Comparison of ENCODE assay signal across 1 cellular context in genomic region chr22:23182289-23183106, GRCh38.
TF ChIP-seq lines count a peak whose summit lies in the region.

No MANE protein-coding gene starts in this region.

TF ChIP-seq in HEK293, 187 proteins besides CTCF, POLR2A, EP300 and RAD21 (continued from another document and continues in another):
- TF ChIP-seq ZNF274 (IDR thresholded peaks at IDR 0.05; ENCODE audit: low read length) (no peak), ZNF274 (tag by site-specific recombination; IDR thresholded peaks at IDR 0.05; ENCODE audit: borderline replicate concordance) (0 out of 2 replicates have a peak, but pooled peaks have one; percentile 0), IKZF3 (tag by site-specific recombination; IDR thresholded peaks at IDR 0.05) (peak; percentile 87), ZNF639 (tag by site-specific recombination; IDR thresholded peaks at IDR 0.05) (peak; percentile 44; the same call in 1 of the 2 replicates), YY2 (tag by site-specific recombination; IDR thresholded peaks at IDR 0.05) (no peak), ZNF140 (tag by site-specific recombination; IDR thresholded peaks at IDR 0.05) (no peak), PRDM4 (tag by site-specific recombination; IDR thresholded peaks at IDR 0.05) (peak; percentile 30; the same call in 1 of the 2 replicates), ZNF514 (tag by site-specific recombination; IDR thresholded peaks at IDR 0.05) (no peak), ZNF544 (tag by site-specific recombination; IDR thresholded peaks at IDR 0.05) (no peak), ZNF37A (tag by site-specific recombination; IDR thresholded peaks at IDR 0.05) (no peak), ZNF202 (tag by site-specific recombination; IDR thresholded peaks at IDR 0.05; ENCODE audit: borderline replicate concordance) (no peak), ZNF707 (tag by site-specific recombination; IDR thresholded peaks at IDR 0.05) (no peak), ZSCAN4 (tag by site-specific recombination; IDR thresholded peaks at IDR 0.05) (no peak), TRIM28 (IDR thresholded peaks at IDR 0.05; ENCODE audit: borderline replicate concordance, low read length) (no peak), ZNF449 (tag by site-specific recombination; IDR thresholded peaks at IDR 0.05) (0 out of 2 replicates have a peak, but pooled peaks have one; percentile 49), ZSCAN23 (tag by site-specific recombination; IDR thresholded peaks at IDR 0.05) (no peak), YY1 (tag by site-specific recombination; IDR thresholded peaks at IDR 0.05) (no peak), ZNF548 (tag by site-specific recombination; IDR thresholded peaks at IDR 0.05) (no peak), HIC1 (tag by site-specific recombination; IDR thresholded peaks at IDR 0.05) (peak; percentile 74), ZNF174 (tag by site-specific recombination; IDR thresholded peaks at IDR 0.05) (no peak), ZNF366 (tag by site-specific recombination; conservative IDR thresholded peaks at IDR 0.05) (peak; percentile 85), ZSCAN30 (tag by site-specific recombination; IDR thresholded peaks at IDR 0.05) (peak; percentile 74), OVOL3 (tag by site-specific recombination; IDR thresholded peaks at IDR 0.05) (no peak), ZNF266 (tag by site-specific recombination; IDR thresholded peaks at IDR 0.05; ENCODE audit: low read depth) (no peak), SCRT2 (tag by site-specific recombination; IDR thresholded peaks at IDR 0.05) (no peak), ZFP37 (tag by site-specific recombination; IDR thresholded peaks at IDR 0.05) (no peak), ZBTB7A (tag by site-specific recombination; IDR thresholded peaks at IDR 0.05; ENCODE audit: low read depth) (no peak), ZNF19 (tag by site-specific recombination; IDR thresholded peaks at IDR 0.05; ENCODE audit: low read depth) (no peak), SALL2 (tag by site-specific recombination; IDR thresholded peaks at IDR 0.05; ENCODE audit: borderline replicate concordance) (no peak), ZNF677 (tag by site-specific recombination; IDR thresholded peaks at IDR 0.05) (no peak), ZNF324 (tag by site-specific recombination; IDR thresholded peaks at IDR 0.05) (no peak), MZF1 (tag by site-specific recombination; IDR thresholded peaks at IDR 0.05; ENCODE audit: borderline replicate concordance) (no peak), ZNF76 (tag by site-specific recombination; IDR thresholded peaks at IDR 0.05; ENCODE audit: borderline replicate concordance, low read depth) (no peak), ZNF24 (tag by site-specific recombination; IDR thresholded peaks at IDR 0.05) (no peak), ZNF658 (tag by site-specific recombination; IDR thresholded peaks at IDR 0.05) (no peak), ZNF626 (tag by site-specific recombination; IDR thresholded peaks at IDR 0.05) (no peak), ZNF239 (tag by site-specific recombination; IDR thresholded peaks at IDR 0.05) (no peak), ZNF121 (tag by site-specific recombination; IDR thresholded peaks at IDR 0.05) (no peak)
- TF ChIP-seq, protein P1, sequence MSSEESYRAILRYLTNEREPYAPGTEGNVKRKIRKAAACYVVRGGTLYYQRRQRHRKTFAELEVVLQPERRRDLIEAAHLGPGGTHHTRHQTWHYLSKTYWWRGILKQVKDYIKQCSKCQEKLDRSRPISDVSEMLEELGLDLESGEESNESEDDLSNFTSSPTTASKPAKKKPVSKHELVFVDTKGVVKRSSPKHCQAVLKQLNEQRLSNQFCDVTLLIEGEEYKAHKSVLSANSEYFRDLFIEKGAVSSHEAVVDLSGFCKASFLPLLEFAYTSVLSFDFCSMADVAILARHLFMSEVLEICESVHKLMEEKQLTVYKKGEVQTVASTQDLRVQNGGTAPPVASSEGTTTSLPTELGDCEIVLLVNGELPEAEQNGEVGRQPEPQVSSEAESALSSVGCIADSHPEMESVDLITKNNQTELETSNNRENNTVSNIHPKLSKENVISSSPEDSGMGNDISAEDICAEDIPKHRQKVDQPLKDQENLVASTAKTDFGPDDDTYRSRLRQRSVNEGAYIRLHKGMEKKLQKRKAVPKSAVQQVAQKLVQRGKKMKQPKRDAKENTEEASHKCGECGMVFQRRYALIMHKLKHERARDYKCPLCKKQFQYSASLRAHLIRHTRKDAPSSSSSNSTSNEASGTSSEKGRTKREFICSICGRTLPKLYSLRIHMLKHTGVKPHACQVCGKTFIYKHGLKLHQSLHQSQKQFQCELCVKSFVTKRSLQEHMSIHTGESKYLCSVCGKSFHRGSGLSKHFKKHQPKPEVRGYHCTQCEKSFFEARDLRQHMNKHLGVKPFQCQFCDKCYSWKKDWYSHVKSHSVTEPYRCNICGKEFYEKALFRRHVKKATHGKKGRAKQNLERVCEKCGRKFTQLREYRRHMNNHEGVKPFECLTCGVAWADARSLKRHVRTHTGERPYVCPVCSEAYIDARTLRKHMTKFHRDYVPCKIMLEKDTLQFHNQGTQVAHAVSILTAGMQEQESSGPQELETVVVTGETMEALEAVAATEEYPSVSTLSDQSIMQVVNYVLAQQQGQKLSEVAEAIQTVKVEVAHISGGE (tag by site-specific recombination; conservative IDR thresholded peaks at IDR 0.05; ENCODE audit: low read depth), result 0 out of 2 replicates have a peak, but pooled peaks have one; percentile 28
- TF ChIP-seq, protein P2, sequence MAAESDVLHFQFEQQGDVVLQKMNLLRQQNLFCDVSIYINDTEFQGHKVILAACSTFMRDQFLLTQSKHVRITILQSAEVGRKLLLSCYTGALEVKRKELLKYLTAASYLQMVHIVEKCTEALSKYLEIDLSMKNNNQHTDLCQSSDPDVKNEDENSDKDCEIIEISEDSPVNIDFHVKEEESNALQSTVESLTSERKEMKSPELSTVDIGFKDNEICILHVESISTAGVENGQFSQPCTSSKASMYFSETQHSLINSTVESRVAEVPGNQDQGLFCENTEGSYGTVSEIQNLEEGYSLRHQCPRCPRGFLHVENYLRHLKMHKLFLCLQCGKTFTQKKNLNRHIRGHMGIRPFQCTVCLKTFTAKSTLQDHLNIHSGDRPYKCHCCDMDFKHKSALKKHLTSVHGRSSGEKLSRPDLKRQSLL (tag by site-specific recombination; IDR thresholded peaks at IDR 0.05), result peak; percentile 81
- TF ChIP-seq, protein P3, sequence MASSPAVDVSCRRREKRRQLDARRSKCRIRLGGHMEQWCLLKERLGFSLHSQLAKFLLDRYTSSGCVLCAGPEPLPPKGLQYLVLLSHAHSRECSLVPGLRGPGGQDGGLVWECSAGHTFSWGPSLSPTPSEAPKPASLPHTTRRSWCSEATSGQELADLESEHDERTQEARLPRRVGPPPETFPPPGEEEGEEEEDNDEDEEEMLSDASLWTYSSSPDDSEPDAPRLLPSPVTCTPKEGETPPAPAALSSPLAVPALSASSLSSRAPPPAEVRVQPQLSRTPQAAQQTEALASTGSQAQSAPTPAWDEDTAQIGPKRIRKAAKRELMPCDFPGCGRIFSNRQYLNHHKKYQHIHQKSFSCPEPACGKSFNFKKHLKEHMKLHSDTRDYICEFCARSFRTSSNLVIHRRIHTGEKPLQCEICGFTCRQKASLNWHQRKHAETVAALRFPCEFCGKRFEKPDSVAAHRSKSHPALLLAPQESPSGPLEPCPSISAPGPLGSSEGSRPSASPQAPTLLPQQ (tag by site-specific recombination; IDR thresholded peaks at IDR 0.05), result 0 out of 2 replicates have a peak, but pooled peaks have one; percentile 57
- TF ChIP-seq, protein P4, sequence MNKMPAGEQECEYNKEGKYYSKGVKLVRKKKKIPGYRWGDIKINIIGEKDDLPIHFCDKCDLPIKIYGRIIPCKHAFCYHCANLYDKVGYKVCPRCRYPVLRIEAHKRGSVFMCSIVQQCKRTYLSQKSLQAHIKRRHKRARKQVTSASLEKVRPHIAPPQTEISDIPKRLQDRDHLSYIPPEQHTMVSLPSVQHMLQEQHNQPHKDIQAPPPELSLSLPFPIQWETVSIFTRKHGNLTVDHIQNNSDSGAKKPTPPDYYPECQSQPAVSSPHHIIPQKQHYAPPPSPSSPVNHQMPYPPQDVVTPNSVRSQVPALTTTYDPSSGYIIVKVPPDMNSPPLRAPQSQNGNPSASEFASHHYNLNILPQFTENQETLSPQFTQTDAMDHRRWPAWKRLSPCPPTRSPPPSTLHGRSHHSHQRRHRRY (tag by site-specific recombination; IDR thresholded peaks at IDR 0.05), result no peak
- TF ChIP-seq, protein P5, sequence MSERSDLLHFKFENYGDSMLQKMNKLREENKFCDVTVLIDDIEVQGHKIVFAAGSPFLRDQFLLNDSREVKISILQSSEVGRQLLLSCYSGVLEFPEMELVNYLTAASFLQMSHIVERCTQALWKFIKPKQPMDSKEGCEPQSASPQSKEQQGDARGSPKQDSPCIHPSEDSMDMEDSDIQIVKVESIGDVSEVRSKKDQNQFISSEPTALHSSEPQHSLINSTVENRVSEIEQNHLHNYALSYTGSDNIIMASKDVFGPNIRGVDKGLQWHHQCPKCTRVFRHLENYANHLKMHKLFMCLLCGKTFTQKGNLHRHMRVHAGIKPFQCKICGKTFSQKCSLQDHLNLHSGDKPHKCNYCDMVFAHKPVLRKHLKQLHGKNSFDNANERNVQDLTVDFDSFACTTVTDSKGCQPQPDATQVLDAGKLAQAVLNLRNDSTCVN (tag by site-specific recombination; optimal IDR thresholded peaks at IDR 0.05), result peak; percentile 21
- TF ChIP-seq, protein P6, sequence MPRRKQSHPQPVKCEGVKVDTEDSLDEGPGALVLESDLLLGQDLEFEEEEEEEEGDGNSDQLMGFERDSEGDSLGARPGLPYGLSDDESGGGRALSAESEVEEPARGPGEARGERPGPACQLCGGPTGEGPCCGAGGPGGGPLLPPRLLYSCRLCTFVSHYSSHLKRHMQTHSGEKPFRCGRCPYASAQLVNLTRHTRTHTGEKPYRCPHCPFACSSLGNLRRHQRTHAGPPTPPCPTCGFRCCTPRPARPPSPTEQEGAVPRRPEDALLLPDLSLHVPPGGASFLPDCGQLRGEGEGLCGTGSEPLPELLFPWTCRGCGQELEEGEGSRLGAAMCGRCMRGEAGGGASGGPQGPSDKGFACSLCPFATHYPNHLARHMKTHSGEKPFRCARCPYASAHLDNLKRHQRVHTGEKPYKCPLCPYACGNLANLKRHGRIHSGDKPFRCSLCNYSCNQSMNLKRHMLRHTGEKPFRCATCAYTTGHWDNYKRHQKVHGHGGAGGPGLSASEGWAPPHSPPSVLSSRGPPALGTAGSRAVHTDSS (tag by site-specific recombination; IDR thresholded peaks at IDR 0.05), result no peak
